ENCODE assay signal across 14 cellular contexts in the genomic region with DNA sequence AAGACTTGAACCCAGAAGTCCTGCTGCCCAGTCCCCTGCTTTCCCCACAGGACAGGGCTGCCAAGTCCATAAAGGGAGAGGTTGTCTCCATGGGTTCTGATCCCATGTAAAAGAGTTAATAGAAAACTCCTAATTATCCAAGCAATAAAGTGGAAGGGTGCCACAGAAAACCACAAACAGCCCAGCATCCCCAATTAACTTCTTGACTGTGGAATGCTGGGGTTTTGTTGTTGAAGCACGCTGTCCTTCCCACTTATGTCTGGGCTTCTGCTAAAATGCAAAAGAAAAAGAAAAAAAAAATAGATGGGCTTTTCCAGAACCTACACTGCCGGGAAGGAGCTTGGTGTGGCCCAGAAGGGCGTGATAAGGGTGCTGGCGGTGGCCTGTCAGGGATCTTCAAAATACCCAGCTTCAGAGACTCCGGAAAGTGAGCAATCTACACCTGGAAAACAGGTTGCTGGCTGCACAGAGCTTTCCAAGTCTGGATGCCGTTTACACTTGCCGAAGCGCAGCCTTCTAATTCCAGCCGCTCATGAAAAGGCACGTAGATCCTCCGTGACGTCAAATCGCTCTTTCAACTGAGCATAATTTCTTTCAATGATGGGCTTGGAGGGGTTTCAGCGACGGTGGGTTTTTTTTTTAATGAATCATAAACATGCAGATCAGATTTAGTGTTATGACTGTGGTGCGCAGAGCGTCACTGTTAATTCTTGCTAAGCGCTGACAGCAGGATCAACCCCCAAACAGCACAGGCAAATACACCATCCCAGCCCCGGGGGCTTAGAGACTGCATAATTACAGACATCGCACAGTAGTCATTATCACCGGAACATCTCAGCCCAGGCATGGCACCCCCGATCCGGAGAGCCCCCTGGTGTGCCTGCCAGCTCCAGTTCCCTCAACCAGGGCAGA.
DNase-seq lines count a peak whose midpoint lies in the region; TF ChIP-seq lines count a peak whose summit lies in the region.
"Had no signal": no experiment of that assay in that cellular context is flagged by ENCODE, and none has a peak within 500 bp of the region (broad histone marks: within the 10 kb centered on the region; RNA-seq: fewer than 3 reads in every experiment).

No MANE protein-coding gene starts in this region.

- H3K4me1 ChIP-seq in skeletal muscle satellite cell (ENCODE audit: control insufficient read depth, insufficient read depth, low read length) (peaks cover 76% of the 10 kb centered on the region), esophagus squamous epithelium (peaks cover 5 to 72% (median 18%) of the 10 kb centered on the region in 3 donors)

- WGBS in esophagus squamous epithelium, 2 donors = 20 to 59% methylated on average over 1 to 18 of the region's 23 CpGs

- H3K9ac ChIP-seq in skeletal muscle satellite cell (ENCODE audit: low read depth, low read length) = peak overlapping the region; percentile 72

- intact Hi-C loops in esophagus squamous epithelium (cut with DNase I) = no loop called here

- no peak for TF ChIP-seq POLR2A in esophagus squamous epithelium (IDR thresholded peaks at IDR 0.05)

- TF ChIP-seq CTCF in fibroblast of mammary gland (conservative IDR thresholded peaks at IDR 0.05; ENCODE audit: control insufficient read depth, insufficient read depth, low read depth, low read length) (no peak), esophagus squamous epithelium (IDR thresholded peaks at IDR 0.05) (no peak), GM13976 (IDR thresholded peaks at IDR 0.05; ENCODE audit: borderline replicate concordance, control extremely low read depth, extremely low read depth, insufficient read depth, missing control alignments) (no peak)

- peak overlapping the region; percentile 69 for H3K4me2 ChIP-seq in skeletal muscle satellite cell (ENCODE audit: low read length)

- H3K27me3 ChIP-seq in skeletal muscle satellite cell (ENCODE audit: control insufficient read depth, insufficient read depth, low read length) (no peaks in the 10 kb centered on the region), esophagus squamous epithelium (no peaks in the 10 kb centered on the region)
- H3K27me3 ChIP-seq: gastrocnemius medialis, tibial nerve had no signal

- no peaks in the 10 kb centered on the region for H3K36me3 ChIP-seq in skeletal muscle satellite cell (ENCODE audit: insufficient read depth, low read length)
- no peaks in the 10 kb centered on the region for H3K36me3 ChIP-seq in esophagus squamous epithelium
- H3K36me3 ChIP-seq: gastrocnemius medialis, tibial nerve had no signal

- no peak overlapping the region for H3K4me3 ChIP-seq in fibroblast of mammary gland (ENCODE audit: control insufficient read depth, low read depth, low read length)
- H3K4me3 ChIP-seq in skeletal muscle satellite cell (ENCODE audit: low read length) = peak overlapping the region; percentile 49
- no peak overlapping the region for H3K4me3 ChIP-seq in esophagus squamous epithelium
- H3K4me3 ChIP-seq: gastrocnemius medialis, tibial nerve had no signal

- in situ Hi-C loops in GM13976 (cut with MboI; ENCODE audit: low sequenced_read_pairs, unreplicated experiment) = no loop called here

- H3K27ac ChIP-seq in esophagus squamous epithelium = peak overlapping the region in 2 of 4 donors; percentile 49 to 64
- H3K27ac ChIP-seq: gastrocnemius medialis, tibial nerve had no signal

- H3K9me3 ChIP-seq in skeletal muscle satellite cell (replicated peaks; ENCODE audit: low read length) (no peaks in the 10 kb centered on the region), esophagus squamous epithelium (no peaks in the 10 kb centered on the region)
- H3K9me3 ChIP-seq: gastrocnemius medialis, tibial nerve had no signal

- peak; percentile 53 to 63 for DNase-seq in NCI-H2081 (lab: John Stamatoyannopoulos, UW)
- DNase-seq in NCI-H2081 treated with DMSO at 0.1 percent for 48 hours (lab: John Stamatoyannopoulos, UW) = no peak
- peak; percentile 50 for DNase-seq in NCI-H345 (lab: John Stamatoyannopoulos, UW)
- DNase-seq in fibroblast of mammary gland (ENCODE audit: low read depth) = peak; percentile 21
- DNase-seq in esophagus squamous epithelium (lab: John Stamatoyannopoulos, UW) = no peak
- DNase-seq in AML-193 (lab: John Stamatoyannopoulos, UW) = no peak
- no peak for DNase-seq in GM13976 (ENCODE audit: low spot score)
- DNase-seq: ACHN; activated CD4-positive, CD25-positive, alpha-beta regulatory T cell treated with anti-CD3 and anti-CD28 coated beads, Interleukin-2, amount 50 U/mL, for 72 hours; activated T-cell treated with anti-CD3 and anti-CD28 coated beads, Interleukin-2, amount 50 U/mL, for 48 hours; gastrocnemius medialis; kidney glomerular epithelial cell had no signal

Comparison
In these comparisons a context has a peak if more than half of its experiments do, and no peak if none do; other contexts are left out.
1. DNase-seq: peak in NCI-H2081 (2 of 2), NCI-H345 (single experiment) and fibroblast of mammary gland (single experiment); none in NCI-H2081 treated with DMSO at 0.1 percent for 48 hours (single experiment), esophagus squamous epithelium (single experiment), AML-193 (0 of 2) and GM13976 (single experiment).